Comparison of ENCODE assay signal across 15 cellular contexts in the genomic region with DNA sequence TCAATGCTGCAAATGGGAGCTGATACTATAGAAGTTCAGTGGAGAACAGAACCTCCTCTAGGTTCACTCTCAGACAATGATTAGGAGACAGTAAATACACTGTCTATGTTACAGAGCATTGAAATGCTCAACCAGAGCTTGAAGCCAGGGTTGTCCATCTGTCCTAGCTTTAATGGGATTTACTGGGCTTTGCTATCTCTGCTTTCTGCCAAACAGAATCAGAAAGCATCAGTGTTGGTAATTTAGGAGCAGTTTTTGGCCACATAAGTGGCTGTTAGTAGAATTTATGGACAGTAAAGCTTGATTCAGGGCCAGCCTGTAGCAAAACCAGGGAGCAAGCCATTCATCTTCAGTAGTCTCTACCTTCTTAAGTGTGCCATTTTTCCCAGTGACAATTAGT.
A peak's percentile ranks its signal among the peaks of the same experiment; 100 is the strongest.
DNase-seq lines count a peak whose midpoint lies in the region; ATAC-seq and TF ChIP-seq lines count a peak whose summit lies in the region.
"Had no signal": no experiment of that assay in that cellular context is flagged by ENCODE, and none has a peak within 500 bp of the region (broad histone marks: within the 10 kb centered on the region; RNA-seq: fewer than 3 reads in every experiment).

No MANE protein-coding gene starts in this region.

- DNase-seq in NCI-H446 (lab: John Stamatoyannopoulos, UW) (peak; percentile 88 to 96), NCI-H82 (lab: John Stamatoyannopoulos, UW) (peak; percentile 91), SK-N-DZ (ENCODE audit: low spot score) (peak; percentile 50), GM13977 (ENCODE audit: low spot score) (no peak), left lobe of liver (ENCODE audit: low spot score) (no peak), inferior parietal cortex (ENCODE audit: extremely low spot score) (no peak)
- DNase-seq: ACHN; AML-193; Caco-2; CD4-positive, alpha-beta T cell; DMS79 treated with DMSO at 0.1 percent for 48 hours; GM23248; IMR-90; KBM-7 had no signal

- no peak for ATAC-seq in left lobe of liver
- ATAC-seq: GM12878 had no signal

- no peak for TF ChIP-seq CTCF in GM13977 (IDR thresholded peaks at IDR 0.05; ENCODE audit: extremely low read depth, insufficient read depth, missing control alignments)

- in situ Hi-C loops in GM13977 (cut with MboI; ENCODE audit: low pct_unique_long_range_greater_than_20kb, low sequenced_read_pairs, unreplicated experiment): no loop called here

Comparison
In these comparisons a context has a peak if more than half of its experiments do, and no peak if none do; other contexts are left out.
1. DNase-seq: peak in NCI-H446 (2 of 2), NCI-H82 (single experiment) and SK-N-DZ (single experiment); none in GM13977 (single experiment), left lobe of liver (single experiment) and inferior parietal cortex (single experiment).